Comparison of ENCODE assay signal across 8 cellular contexts in genomic region chr3:49021813-49022720, GRCh38.
A peak's percentile ranks its signal among the peaks of the same experiment; 100 is the strongest.
DNase-seq lines count a peak whose midpoint lies in the region; ATAC-seq and TF ChIP-seq lines count a peak whose summit lies in the region.

NDUFAF3 (plus strand) TSS chr3:49022121; CDS start chr3:49022145, 24 bp downstream.

- peak within 1 kb of the TSS; percentile 94 for H3K4me3 ChIP-seq in AG04449 (ENCODE audit: low read depth, low read length)

- ATAC-seq in GM18858 (IDR thresholded peaks at IDR 0.05; ENCODE audit: unreplicated experiment) = peak; percentile 41
- peak; percentile 51 for ATAC-seq in HG03066 (IDR thresholded peaks at IDR 0.05; ENCODE audit: low read depth, unreplicated experiment)

- peak within 1 kb of the TSS; percentile 99 for H3K27ac ChIP-seq in VCaP

- in situ Hi-C loops in T47D (cut with HindIII; ENCODE audit: low pct_unique_long_range_greater_than_20kb, low sequenced_read_pairs) = no loop called here

- POLR2A ChIA-PET in AG04449 (lab: Yijun Ruan, JAX) = interaction anchor here (0.6 to 3.4 kb wide), 15 partner anchors 7 to 427 kb away, joined by 3 to 70 read pairs (median 4); partner anchors contain the start of genes IMPDH2, LAMB2, P4HTM and QRICH1

- TF ChIP-seq CTCF in AG04449 (IDR thresholded peaks at IDR 0.05; ENCODE audit: insufficient read depth, low read length, missing control alignments) = peak; percentile 99
- TF ChIP-seq CTCF in VCaP (conservative IDR thresholded peaks at IDR 0.05) = peak; percentile 98

- CTCF ChIA-PET in AG04449 (lab: Yijun Ruan, JAX) = interaction anchor here (0.8 to 9.8 kb wide), 22 partner anchors 9 to 175 kb away, joined by 3 to 95 read pairs (median 4); partner anchors contain the start of genes KLHDC8B, P4HTM, QRICH1 and WDR6

- DNase-seq in AG04449 (ENCODE audit: low read depth, low spot score) (no peak), NCI-H2171 (lab: John Stamatoyannopoulos, UW) (peak; percentile 86), T47D (ENCODE audit: low read depth in 1 of 2, low spot score in 1 of 2) (peak; percentile 57 to 96), iPS-NIHi7 (ENCODE audit: extremely low spot score) (peak; percentile 88), smooth muscle cell of the brain vasculature (ENCODE audit: low read depth, low spot score) (peak; percentile 78)
